Comparison of ENCODE assay signal across 32 cellular contexts in the genomic region with DNA sequence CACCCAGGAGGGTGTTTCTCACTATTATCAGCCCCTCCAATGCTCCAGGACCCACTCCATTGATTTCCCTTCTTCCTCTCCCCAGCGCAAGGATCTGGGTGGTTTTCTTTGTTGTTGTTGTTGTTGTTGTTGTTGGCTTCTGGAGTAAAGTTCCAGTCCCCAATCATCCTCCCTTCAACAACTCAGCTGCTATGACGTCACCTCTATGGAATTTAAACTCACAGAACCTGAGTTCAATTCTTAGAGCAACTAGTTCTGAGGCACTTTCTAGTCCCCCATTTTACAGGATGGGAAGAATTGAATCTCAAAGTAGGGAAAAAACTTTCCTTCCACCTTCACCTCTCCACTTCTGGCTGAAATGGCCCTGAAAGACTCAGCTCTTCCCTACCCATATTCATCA. TPM values are rescaled to one million over a fixed set of nuclear protein-coding genes. Genes with fewer than 3 reads are reported as not detected.
"Had no signal": no experiment of that assay in that cellular context is flagged by ENCODE, and none has a peak within 500 bp of the region (broad histone marks: within the 10 kb centered on the region; RNA-seq: fewer than 3 reads in every experiment).

No MANE protein-coding gene starts in this region.

- H3K9ac ChIP-seq: parathyroid adenoma had no signal

- DNase-seq: activated B cell treated with CpG ODN at 0.5 μM for 24 hours; activated CD4-positive, alpha-beta T cell treated with anti-CD3 and anti-CD28 coated beads for 36 hours; activated CD4-positive, alpha-beta T cell treated with anti-CD3 and anti-CD28 coated beads, Interleukin-2, amount 50 U/mL, for 4 hours; activated CD8-positive, alpha-beta memory T cell treated with anti-CD3 and anti-CD28 coated beads for 24 hours; activated CD8-positive, alpha-beta memory T cell treated with anti-CD3 and anti-CD28 coated beads, Interleukin-2, amount 50 U/mL, for 4 hours; activated T-cell treated with anti-CD3 and anti-CD28 coated beads, Interleukin-2, amount 50 U/mL, for 24 hours; aorta; central memory CD4-positive, alpha-beta T cell; dermis blood vessel endothelial cell; effector CD8-positive, alpha-beta T cell; hippocampal formation; left ventricle myocardium superior; mammary epithelial cell; midbrain; nucleus accumbens; right cardiac atrium; stimulated activated CD4-positive, alpha-beta T cell treated with anti-CD3 and anti-CD28 coated beads, Interleukin-1b, Interleukin-23, amount 100 ng/mL, for 48 hours; stimulated activated naive CD8-positive, alpha-beta T cell treated with anti-CD3 and anti-CD28 coated beads, Interleukin-15, amount 100 ng/mL, for 72 hours; tibial artery had no signal

- H3K4me3 Mint-ChIP-seq: activated B cell treated with CpG ODN at 0.5 μM for 24 hours; activated CD4-positive, alpha-beta T cell treated with anti-CD3 and anti-CD28 coated beads for 36 hours; activated T-cell treated with anti-CD3 and anti-CD28 coated beads, Interleukin-2, amount 50 U/mL, for 24 hours; activated T-helper 17 cell treated with anti-CD3 and anti-CD28 coated beads, Interleukin-2, amount 50 U/mL, for 72 hours; brain; stimulated activated effector memory CD8-positive, alpha-beta T cell treated with anti-CD3 and anti-CD28 coated beads, Interleukin-12 subunit alpha, Interleukin-12 subunit beta, amount 100 ng/mL, for 72 hours; stimulated activated naive CD8-positive, alpha-beta T cell treated with anti-CD3 and anti-CD28 coated beads, Interleukin-15, amount 100 ng/mL, for 72 hours; T-helper 2 cell treated with Interferon-gamma antibody and Interleukin-4, amounts not matched to agents 5 μg/mL and 100 μg/mL, for 36 hours had no signal

- H3K27ac ChIP-seq: parathyroid adenoma, tibial artery had no signal

- H3K36me3 ChIP-seq: tibial artery had no signal

- H2AFZ ChIP-seq: parathyroid adenoma had no signal

- H3K27me3 ChIP-seq: tibial artery had no signal

- H3K4me1 ChIP-seq: parathyroid adenoma, tibial artery had no signal

- H3K9me3 Mint-ChIP-seq: activated B cell treated with CpG ODN at 0.5 μM for 24 hours; activated naive CD4-positive, alpha-beta T cell treated with anti-CD3 and anti-CD28 coated beads, Interleukin-2, amount 50 U/mL, for 72 hours; activated T-cell treated with anti-CD3 and anti-CD28 coated beads, Interleukin-2, amount 50 U/mL, for 24 hours; activated T-helper 17 cell treated with anti-CD3 and anti-CD28 coated beads, Interleukin-2, amount 50 U/mL, for 72 hours; stimulated activated effector memory CD8-positive, alpha-beta T cell treated with anti-CD3 and anti-CD28 coated beads, Interleukin-12 subunit alpha, Interleukin-12 subunit beta, amount 100 ng/mL, for 72 hours; stimulated activated naive CD8-positive, alpha-beta T cell treated with anti-CD3 and anti-CD28 coated beads, Interleukin-15, amount 100 ng/mL, for 72 hours; T-helper 2 cell treated with Interferon-gamma antibody and Interleukin-4, amounts not matched to agents 5 μg/mL and 100 μg/mL, for 36 hours had no signal

- H3K4me1 Mint-ChIP-seq: activated B cell treated with CpG ODN at 0.5 μM for 24 hours; activated CD4-positive, alpha-beta T cell treated with anti-CD3 and anti-CD28 coated beads for 36 hours; activated T-helper 17 cell treated with anti-CD3 and anti-CD28 coated beads, Interleukin-2, amount 50 U/mL, for 72 hours; brain; stimulated activated effector memory CD8-positive, alpha-beta T cell treated with anti-CD3 and anti-CD28 coated beads, Interleukin-12 subunit alpha, Interleukin-12 subunit beta, amount 100 ng/mL, for 72 hours; stimulated activated naive CD8-positive, alpha-beta T cell treated with anti-CD3 and anti-CD28 coated beads, Interleukin-15, amount 100 ng/mL, for 72 hours had no signal

- H3K36me3 Mint-ChIP-seq: activated naive CD4-positive, alpha-beta T cell treated with anti-CD3 and anti-CD28 coated beads, Interleukin-2, amount 50 U/mL, for 72 hours; brain; stimulated activated effector memory CD8-positive, alpha-beta T cell treated with anti-CD3 and anti-CD28 coated beads, Interleukin-12 subunit alpha, Interleukin-12 subunit beta, amount 100 ng/mL, for 72 hours had no signal

- H3K27ac Mint-ChIP-seq: activated B cell treated with CpG ODN at 0.5 μM for 24 hours; activated CD4-positive, alpha-beta T cell treated with anti-CD3 and anti-CD28 coated beads for 36 hours; activated naive CD4-positive, alpha-beta T cell treated with anti-CD3 and anti-CD28 coated beads, Interleukin-2, amount 50 U/mL, for 72 hours; activated T-cell treated with anti-CD3 and anti-CD28 coated beads, Interleukin-2, amount 50 U/mL, for 24 hours; activated T-helper 17 cell treated with anti-CD3 and anti-CD28 coated beads, Interleukin-2, amount 50 U/mL, for 72 hours; brain; stimulated activated effector memory CD8-positive, alpha-beta T cell treated with anti-CD3 and anti-CD28 coated beads, Interleukin-12 subunit alpha, Interleukin-12 subunit beta, amount 100 ng/mL, for 72 hours; stimulated activated naive CD8-positive, alpha-beta T cell treated with anti-CD3 and anti-CD28 coated beads, Interleukin-15, amount 100 ng/mL, for 72 hours; T-helper 2 cell treated with Interferon-gamma antibody and Interleukin-4, amounts not matched to agents 5 μg/mL and 100 μg/mL, for 36 hours had no signal

- ATAC-seq: activated CD4-positive, alpha-beta T cell treated with anti-CD3 and anti-CD28 coated beads for 36 hours; activated naive CD4-positive, alpha-beta T cell treated with anti-CD3 and anti-CD28 coated beads, Interleukin-2, amount 50 U/mL, for 72 hours; activated T-helper 17 cell treated with anti-CD3 and anti-CD28 coated beads, Interleukin-2, amount 50 U/mL, for 72 hours; esophagus mucosa; left ventricle myocardium superior; right cardiac atrium; stimulated activated effector memory CD8-positive, alpha-beta T cell treated with anti-CD3 and anti-CD28 coated beads, Interleukin-12 subunit alpha, Interleukin-12 subunit beta, amount 100 ng/mL, for 72 hours; stimulated activated naive CD8-positive, alpha-beta T cell treated with anti-CD3 and anti-CD28 coated beads, Interleukin-15, amount 100 ng/mL, for 72 hours had no signal

- H3K9me3 ChIP-seq: tibial artery had no signal

- H3K79me2 ChIP-seq: parathyroid adenoma had no signal

- H3K4me3 ChIP-seq: tibial artery had no signal

- FAIRE-seq: frontal cortex had no signal

RNA-seq across cellular contexts. Expression of gene WFDC8, which starts 9.7 kb away (rescaled TPM):
- total RNA-seq: activated B cell treated with CpG ODN at 0.5 μM for 24 hours; activated CD4-positive, alpha-beta T cell treated with anti-CD3 and anti-CD28 coated beads for 36 hours; activated naive CD4-positive, alpha-beta T cell treated with anti-CD3 and anti-CD28 coated beads, Interleukin-2, amount 50 U/mL, for 72 hours; activated T-helper 17 cell treated with anti-CD3 and anti-CD28 coated beads, Interleukin-2, amount 50 U/mL, for 72 hours; aorta; dermis blood vessel endothelial cell; esophagus mucosa; frontal cortex; left ventricle myocardium superior; mammary epithelial cell; pulmonary artery endothelial cell; right cardiac atrium; skeletal muscle tissue; urinary bladder had no signal
- polyA plus RNA-seq: adipose tissue, aorta, mammary epithelial cell, neural cell, right cardiac atrium, urinary bladder had no signal

RNA-seq across cellular contexts. Expression of gene WFDC10A, which starts 40.7 kb away (rescaled TPM):
- total RNA-seq: activated B cell treated with CpG ODN at 0.5 μM for 24 hours; activated CD4-positive, alpha-beta T cell treated with anti-CD3 and anti-CD28 coated beads for 36 hours; activated naive CD4-positive, alpha-beta T cell treated with anti-CD3 and anti-CD28 coated beads, Interleukin-2, amount 50 U/mL, for 72 hours; activated T-helper 17 cell treated with anti-CD3 and anti-CD28 coated beads, Interleukin-2, amount 50 U/mL, for 72 hours; aorta; dermis blood vessel endothelial cell; esophagus mucosa; frontal cortex; left ventricle myocardium superior; mammary epithelial cell; pulmonary artery endothelial cell; right cardiac atrium; skeletal muscle tissue; urinary bladder had no signal
- polyA plus RNA-seq: adipose tissue, aorta, mammary epithelial cell, neural cell, right cardiac atrium, urinary bladder had no signal

RNA-seq across cellular contexts. Expression of gene EPPIN, which starts 41.6 kb away (rescaled TPM):
- total RNA-seq: activated B cell treated with CpG ODN at 0.5 μM for 24 hours; activated CD4-positive, alpha-beta T cell treated with anti-CD3 and anti-CD28 coated beads for 36 hours; activated naive CD4-positive, alpha-beta T cell treated with anti-CD3 and anti-CD28 coated beads, Interleukin-2, amount 50 U/mL, for 72 hours; activated T-helper 17 cell treated with anti-CD3 and anti-CD28 coated beads, Interleukin-2, amount 50 U/mL, for 72 hours; aorta; dermis blood vessel endothelial cell; esophagus mucosa; frontal cortex; left ventricle myocardium superior; mammary epithelial cell; pulmonary artery endothelial cell; skeletal muscle tissue; urinary bladder had no signal
- polyA plus RNA-seq: adipose tissue, aorta, mammary epithelial cell, neural cell, right cardiac atrium, urinary bladder had no signal

RNA-seq across cellular contexts. Expression of gene WFDC9, which starts 42.3 kb away (rescaled TPM):
- total RNA-seq: activated B cell treated with CpG ODN at 0.5 μM for 24 hours; activated CD4-positive, alpha-beta T cell treated with anti-CD3 and anti-CD28 coated beads for 36 hours; activated naive CD4-positive, alpha-beta T cell treated with anti-CD3 and anti-CD28 coated beads, Interleukin-2, amount 50 U/mL, for 72 hours; activated T-helper 17 cell treated with anti-CD3 and anti-CD28 coated beads, Interleukin-2, amount 50 U/mL, for 72 hours; aorta; dermis blood vessel endothelial cell; esophagus mucosa; frontal cortex; left ventricle myocardium superior; mammary epithelial cell; pulmonary artery endothelial cell; right cardiac atrium; skeletal muscle tissue; urinary bladder had no signal
- polyA plus RNA-seq: adipose tissue, aorta, mammary epithelial cell, neural cell, right cardiac atrium, urinary bladder had no signal

RNA-seq across cellular contexts. Expression of gene WFDC6, which starts 49.5 kb away (rescaled TPM):
- total RNA-seq: activated B cell treated with CpG ODN at 0.5 μM for 24 hours; activated CD4-positive, alpha-beta T cell treated with anti-CD3 and anti-CD28 coated beads for 36 hours; activated naive CD4-positive, alpha-beta T cell treated with anti-CD3 and anti-CD28 coated beads, Interleukin-2, amount 50 U/mL, for 72 hours; activated T-helper 17 cell treated with anti-CD3 and anti-CD28 coated beads, Interleukin-2, amount 50 U/mL, for 72 hours; aorta; dermis blood vessel endothelial cell; esophagus mucosa; frontal cortex; left ventricle myocardium superior; mammary epithelial cell; pulmonary artery endothelial cell; right cardiac atrium; skeletal muscle tissue; urinary bladder had no signal
- polyA plus RNA-seq: adipose tissue, aorta, mammary epithelial cell, neural cell, right cardiac atrium, urinary bladder had no signal
